ENCODE assay signal across 11 cellular contexts in genomic region chr7:26191974-26192479, GRCh38. TPM values are rescaled to one million over a fixed set of nuclear protein-coding genes. Genes with fewer than 3 reads are reported as not detected.
DNase-seq lines count a peak whose midpoint lies in the region; ATAC-seq and TF ChIP-seq lines count a peak whose summit lies in the region.
"Had no signal": no experiment of that assay in that cellular context is flagged by ENCODE, and none has a peak within 500 bp of the region (broad histone marks: within the 10 kb centered on the region; RNA-seq: fewer than 3 reads in every experiment).

No MANE protein-coding gene starts in this region.

- H3K79me2 ChIP-seq in KMS-11 (ENCODE audit: insufficient read depth, low read depth), result peaks cover 79% of the 10 kb centered on the region

- H3K27me3 ChIP-seq in KMS-11 (ENCODE audit: insufficient read depth, low read depth), result no peaks in the 10 kb centered on the region
- H3K27me3 ChIP-seq: brain microvascular endothelial cell had no signal

- intact Hi-C loops in head of caudate nucleus (cut with DNase I) (loop anchor here (10.0 kb wide), 1 partner anchor 107 kb away; no protein-coding TSS in a partner anchor), Right ventricle myocardium superior (cut with DNase I) (no loop called here)

- H3K36me3 Mint-ChIP-seq in T-helper 1 cell treated with Interleukin-12 subunit alpha and Interleukin-12 subunit beta and Interleukin-4 antibody, amounts not matched to agents 30 μg/mL and 1 μg/mL, for 36 hours (ENCODE audit: low read depth), result peaks cover 86% of the 10 kb centered on the region
- H3K36me3 Mint-ChIP-seq in activated naive CD8-positive, alpha-beta T cell, result peaks cover 46% of the 10 kb centered on the region
- peaks cover 72% of the 10 kb centered on the region for H3K36me3 Mint-ChIP-seq in natural killer cell treated with Interleukin-12 subunit alpha and Interleukin-12 subunit beta and Interleukin-15 and Interleukin-18, amount 100 ng/mL, for 72 hours

- H4K20me1 ChIP-seq in KMS-11 (ENCODE audit: insufficient read depth), result peaks cover 95% of the 10 kb centered on the region

- no peaks in the 10 kb centered on the region for H3K9me3 Mint-ChIP-seq in T-helper 1 cell treated with Interleukin-12 subunit alpha and Interleukin-12 subunit beta and Interleukin-4 antibody, amounts not matched to agents 30 μg/mL and 1 μg/mL, for 36 hours
- H3K9me3 Mint-ChIP-seq in activated naive CD8-positive, alpha-beta T cell (ENCODE audit: low read depth), result no peaks in the 10 kb centered on the region
- H3K9me3 Mint-ChIP-seq in natural killer cell treated with Interleukin-12 subunit alpha and Interleukin-12 subunit beta and Interleukin-15 and Interleukin-18, amount 100 ng/mL, for 72 hours, result no peaks in the 10 kb centered on the region

- no peaks in the 10 kb centered on the region for H3K27me3 Mint-ChIP-seq in T-helper 1 cell treated with Interleukin-12 subunit alpha and Interleukin-12 subunit beta and Interleukin-4 antibody, amounts not matched to agents 30 μg/mL and 1 μg/mL, for 36 hours (ENCODE audit: low read depth)
- no peaks in the 10 kb centered on the region for H3K27me3 Mint-ChIP-seq in activated naive CD8-positive, alpha-beta T cell
- no peaks in the 10 kb centered on the region for H3K27me3 Mint-ChIP-seq in natural killer cell treated with Interleukin-12 subunit alpha and Interleukin-12 subunit beta and Interleukin-15 and Interleukin-18, amount 100 ng/mL, for 72 hours

- no peak for TF ChIP-seq CTCF in KMS-11 (conservative IDR thresholded peaks at IDR 0.05; ENCODE audit: low read depth, low read length)

- ATAC-seq in natural killer cell treated with Interleukin-12 subunit alpha and Interleukin-12 subunit beta and Interleukin-15 and Interleukin-18, amount 100 ng/mL, for 72 hours, result no peak
- no peak for ATAC-seq in Right ventricle myocardium superior (ENCODE audit: poor library complexity)

- peaks cover 100% of the 10 kb centered on the region for H3K4me1 ChIP-seq in KMS-11 (ENCODE audit: low read depth, poor library complexity, severe bottlenecking)

- no peak overlapping the region; the same call in 1 of the 2 replicates for H3K4me2 ChIP-seq in KMS-11

- H3K27ac ChIP-seq in KMS-11, result peak overlapping the region; percentile 23; the same call in 1 of the 2 replicates
- H3K27ac ChIP-seq: brain microvascular endothelial cell had no signal

- H3K4me3 Mint-ChIP-seq in T-helper 1 cell treated with Interleukin-12 subunit alpha and Interleukin-12 subunit beta and Interleukin-4 antibody, amounts not matched to agents 30 μg/mL and 1 μg/mL, for 36 hours, result peak overlapping the region; percentile 47
- H3K4me3 Mint-ChIP-seq in activated naive CD8-positive, alpha-beta T cell, result peak overlapping the region; percentile 99
- peak overlapping the region; percentile 86 for H3K4me3 Mint-ChIP-seq in natural killer cell treated with Interleukin-12 subunit alpha and Interleukin-12 subunit beta and Interleukin-15 and Interleukin-18, amount 100 ng/mL, for 72 hours

- DNase-seq in T-helper 1 cell, result no peak
- no peak for DNase-seq in natural killer cell treated with Interleukin-12 subunit alpha and Interleukin-12 subunit beta and Interleukin-15 and Interleukin-18, amount 100 ng/mL, for 72 hours (ENCODE audit: low spot score)
- no peak for DNase-seq in head of caudate nucleus
- DNase-seq in Right ventricle myocardium superior, result no peak
- DNase-seq in NCI-H446 treated with DMSO at 0.1 percent for 48 hours (lab: John Stamatoyannopoulos, UW), result no peak
- DNase-seq: 8988T, brain microvascular endothelial cell, trophoblast cell had no signal

- no peak overlapping the region; the same call in 1 of the 2 replicates for H3K9ac ChIP-seq in KMS-11

- no peak overlapping the region for H2AFZ ChIP-seq in KMS-11 (ENCODE audit: low read depth)

- H3K36me3 ChIP-seq in KMS-11 (ENCODE audit: insufficient read depth), result peaks cover 63% of the 10 kb centered on the region

- no peak overlapping the region for H3K4me3 ChIP-seq in KMS-11 (IDR thresholded peaks at IDR 0.05; ENCODE audit: insufficient read depth, low read depth, low read length)

- peak overlapping the region; percentile 50 for H3K27ac Mint-ChIP-seq in T-helper 1 cell treated with Interleukin-12 subunit alpha and Interleukin-12 subunit beta and Interleukin-4 antibody, amounts not matched to agents 30 μg/mL and 1 μg/mL, for 36 hours
- H3K27ac Mint-ChIP-seq in activated naive CD8-positive, alpha-beta T cell, result peak overlapping the region; percentile 92
- peak overlapping the region; percentile 100 for H3K27ac Mint-ChIP-seq in natural killer cell treated with Interleukin-12 subunit alpha and Interleukin-12 subunit beta and Interleukin-15 and Interleukin-18, amount 100 ng/mL, for 72 hours

- H3K4me1 Mint-ChIP-seq in T-helper 1 cell treated with Interleukin-12 subunit alpha and Interleukin-12 subunit beta and Interleukin-4 antibody, amounts not matched to agents 30 μg/mL and 1 μg/mL, for 36 hours (ENCODE audit: low read depth), result peaks cover 74% of the 10 kb centered on the region
- H3K4me1 Mint-ChIP-seq in activated naive CD8-positive, alpha-beta T cell (ENCODE audit: low read depth), result peaks cover 93% of the 10 kb centered on the region
- peaks cover 79 to 92% of the 10 kb centered on the region in 2 donors for H3K4me1 Mint-ChIP-seq in natural killer cell treated with Interleukin-12 subunit alpha and Interleukin-12 subunit beta and Interleukin-15 and Interleukin-18, amount 100 ng/mL, for 72 hours (ENCODE audit: low read depth in 2 of 2)

RNA-seq across cellular contexts. Expression of gene HNRNPA2B1, which starts 8.5 kb away (rescaled TPM):
- total RNA-seq in natural killer cell treated with Interleukin-12 subunit alpha and Interleukin-12 subunit beta and Interleukin-15 and Interleukin-18, amount 100 ng/mL, for 72 hours, result 1,000 to 10,000 TPM in 1 of 2 donors, 100 to 1,000 TPM in 1; 824 to 1,096 TPM
- total RNA-seq in Right ventricle myocardium superior, result 400 TPM

RNA-seq across cellular contexts. Expression of gene CBX3, which starts 9.5 kb away (rescaled TPM):
- 100 to 1,000 TPM; 184 to 218 TPM for total RNA-seq in natural killer cell treated with Interleukin-12 subunit alpha and Interleukin-12 subunit beta and Interleukin-15 and Interleukin-18, amount 100 ng/mL, for 72 hours
- 54.2 TPM for total RNA-seq in Right ventricle myocardium superior

RNA-seq across cellular contexts. Expression of gene NFE2L3, which starts 40.0 kb away (rescaled TPM):
- 10 to 100 TPM; 21.3 to 29.1 TPM for total RNA-seq in natural killer cell treated with Interleukin-12 subunit alpha and Interleukin-12 subunit beta and Interleukin-15 and Interleukin-18, amount 100 ng/mL, for 72 hours
- total RNA-seq in Right ventricle myocardium superior, result 0.91 TPM

Comparison
In these comparisons a context has a peak if more than half of its experiments do, and no peak if none do; other contexts are left out.
1. H3K27ac Mint-ChIP-seq: peak in every context shown above with its lines; median percentile 100 in natural killer cell treated with Interleukin-12 subunit alpha and Interleukin-12 subunit beta and Interleukin-15 and Interleukin-18, amount 100 ng/mL, for 72 hours; 92 in activated naive CD8-positive, alpha-beta T cell; 50 in T-helper 1 cell treated with Interleukin-12 subunit alpha and Interleukin-12 subunit beta and Interleukin-4 antibody, amounts not matched to agents 30 μg/mL and 1 μg/mL, for 36 hours.
2. H3K4me3 Mint-ChIP-seq: peak in every context shown above with its lines; median percentile 99 in activated naive CD8-positive, alpha-beta T cell; 86 in natural killer cell treated with Interleukin-12 subunit alpha and Interleukin-12 subunit beta and Interleukin-15 and Interleukin-18, amount 100 ng/mL, for 72 hours; 47 in T-helper 1 cell treated with Interleukin-12 subunit alpha and Interleukin-12 subunit beta and Interleukin-4 antibody, amounts not matched to agents 30 μg/mL and 1 μg/mL, for 36 hours.
3. RNA of gene NFE2L3, which starts 40.0 kb away (total RNA-seq): 21.3 to 29.1 TPM in natural killer cell treated with Interleukin-12 subunit alpha and Interleukin-12 subunit beta and Interleukin-15 and Interleukin-18, amount 100 ng/mL, for 72 hours; 0.91 TPM in Right ventricle myocardium superior (single experiment); every median in the first group is over 10 times any median in the second.